ENCODE assay signal across 8 cellular contexts in the genomic region with DNA sequence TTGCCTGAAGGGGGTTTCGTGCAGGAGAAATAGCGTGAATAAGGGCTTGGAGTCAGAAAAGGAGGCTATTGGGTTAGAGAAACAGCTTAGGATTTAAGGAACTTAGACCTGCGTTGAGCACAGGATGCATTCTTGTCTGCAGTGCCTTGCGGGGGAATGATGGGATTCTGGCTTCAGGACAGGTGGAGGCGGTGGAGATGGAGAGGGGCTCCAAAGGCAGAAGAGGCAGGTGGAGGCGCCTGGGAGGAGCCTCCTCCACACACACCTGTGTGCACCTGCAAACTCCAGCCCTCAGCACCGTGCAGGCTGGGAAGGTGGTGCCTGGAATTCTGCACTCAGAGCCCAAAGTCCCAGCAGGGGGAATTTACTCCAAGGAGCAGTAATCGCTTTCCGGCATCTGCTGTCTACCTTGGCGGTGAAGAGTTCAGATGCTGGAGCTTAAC. TPM values are rescaled to one million over a fixed set of nuclear protein-coding genes. Genes with fewer than 3 reads are reported as not detected.
A peak's percentile ranks its signal among the peaks of the same experiment; 100 is the strongest.
DNase-seq lines count a peak whose midpoint lies in the region; ATAC-seq and TF ChIP-seq lines count a peak whose summit lies in the region.

No MANE protein-coding gene starts in this region.

- ATAC-seq in right cardiac atrium, result no peak
- no peak for ATAC-seq in upper lobe of right lung

- intact Hi-C loops in left ventricle myocardium inferior (cut with micrococcal nuclease) (no loop called here), right cardiac atrium (cut with DNase I) (loop anchor here in 2 of 4 donors (10.0 kb wide), 2 partner anchors 84 to 104 kb away; no protein-coding TSS in a partner anchor), upper lobe of right lung (cut with DNase I) (no loop called here)
- intact Hi-C loops in activated T-helper 1 cell treated with anti-CD3 and anti-CD28 coated beads, Interleukin-12 subunit alpha, Interleukin-12 subunit beta, Interleukin-2, Interleukin-4 antibody, amounts not matched to agents 30 ng/mL and 10 ng/mL and 1 ng/mL, durations not matched to agents 14 hours and 24 hours and 36 hours (cut with micrococcal nuclease), result no loop called here

- H3K4me3 Mint-ChIP-seq in activated T-helper 1 cell treated with anti-CD3 and anti-CD28 coated beads, Interleukin-12 subunit alpha, Interleukin-12 subunit beta, Interleukin-2, Interleukin-4 antibody, amounts not matched to agents 30 ng/mL and 10 ng/mL and 1 ng/mL, durations not matched to agents 14 hours and 24 hours and 36 hours, result peak overlapping the region; percentile 31
- peak overlapping the region; percentile 51 to 80 (median 76) for H3K4me3 Mint-ChIP-seq in immature natural killer cell

- WGBS in right cardiac atrium, result 72% methylated on average over 10 of the region's 10 CpGs

- H3K4me1 Mint-ChIP-seq in activated T-helper 1 cell treated with anti-CD3 and anti-CD28 coated beads, Interleukin-12 subunit alpha, Interleukin-12 subunit beta, Interleukin-2, Interleukin-4 antibody, amounts not matched to agents 30 ng/mL and 10 ng/mL and 1 ng/mL, durations not matched to agents 14 hours and 24 hours and 36 hours (ENCODE audit: low read depth), result peaks cover 25% of the 10 kb centered on the region
- peaks cover 50 to 51% of the 10 kb centered on the region in 2 donors for H3K4me1 Mint-ChIP-seq in immature natural killer cell

- DNase-seq in left ventricle myocardium inferior (no peak), right cardiac atrium (no peak), immature natural killer cell (no peak), upper lobe of right lung (no peak), GOT3 (lab: John Stamatoyannopoulos, UW) (no peak), hippocampal formation (lab: John Stamatoyannopoulos, UW) (no peak), HAP-1 (ENCODE audit: low spot score in 2 of 2) (no peak)
- no peak for DNase-seq in activated T-helper 1 cell treated with anti-CD3 and anti-CD28 coated beads, Interleukin-12 subunit alpha, Interleukin-12 subunit beta, Interleukin-2, Interleukin-4 antibody, amounts not matched to agents 30 ng/mL and 10 ng/mL and 1 ng/mL, durations not matched to agents 14 hours and 24 hours and 36 hours (ENCODE audit: low spot score)

- no peaks in the 10 kb centered on the region for H3K36me3 Mint-ChIP-seq in activated T-helper 1 cell treated with anti-CD3 and anti-CD28 coated beads, Interleukin-12 subunit alpha, Interleukin-12 subunit beta, Interleukin-2, Interleukin-4 antibody, amounts not matched to agents 30 ng/mL and 10 ng/mL and 1 ng/mL, durations not matched to agents 14 hours and 24 hours and 36 hours (ENCODE audit: low read depth)
- H3K36me3 Mint-ChIP-seq in immature natural killer cell, result no peaks in the 10 kb centered on the region

- no peaks in the 10 kb centered on the region for H3K9me3 ChIP-seq in left ventricle myocardium inferior (replicated peaks)
- H3K9me3 ChIP-seq in right cardiac atrium (ENCODE audit: control insufficient read depth, low read length), result no peaks in the 10 kb centered on the region
- H3K9me3 ChIP-seq in upper lobe of right lung, result no peaks in the 10 kb centered on the region
- H3K9me3 ChIP-seq in HAP-1, result no peaks in the 10 kb centered on the region

- peak overlapping the region; percentile 68 for H3K27ac Mint-ChIP-seq in activated T-helper 1 cell treated with anti-CD3 and anti-CD28 coated beads, Interleukin-12 subunit alpha, Interleukin-12 subunit beta, Interleukin-2, Interleukin-4 antibody, amounts not matched to agents 30 ng/mL and 10 ng/mL and 1 ng/mL, durations not matched to agents 14 hours and 24 hours and 36 hours
- H3K27ac Mint-ChIP-seq in immature natural killer cell, result peak overlapping the region in 4 of 6 donors; percentile 0 to 39 (median 30)

- H3K27ac ChIP-seq in left ventricle myocardium inferior (replicated peaks), result no peak overlapping the region
- H3K27ac ChIP-seq in right cardiac atrium (ENCODE audit: low read length), result no peak overlapping the region
- H3K27ac ChIP-seq in upper lobe of right lung, result no peak overlapping the region

- H3K27me3 Mint-ChIP-seq in activated T-helper 1 cell treated with anti-CD3 and anti-CD28 coated beads, Interleukin-12 subunit alpha, Interleukin-12 subunit beta, Interleukin-2, Interleukin-4 antibody, amounts not matched to agents 30 ng/mL and 10 ng/mL and 1 ng/mL, durations not matched to agents 14 hours and 24 hours and 36 hours (ENCODE audit: insufficient read depth), result peaks cover 39% of the 10 kb centered on the region
- peaks cover 2 to 6% (median 3%) of the 10 kb centered on the region in 3 donors for H3K27me3 Mint-ChIP-seq in immature natural killer cell (ENCODE audit: low read depth in 3 of 3)

- in situ Hi-C loops in HAP-1 (cut with MboI; ENCODE audit: low sequenced_read_pairs), result no loop called here

- no peaks in the 10 kb centered on the region for H3K36me3 ChIP-seq in left ventricle myocardium inferior
- H3K36me3 ChIP-seq in upper lobe of right lung, result no peaks in the 10 kb centered on the region
- no peaks in the 10 kb centered on the region for H3K36me3 ChIP-seq in HAP-1 (replicated peaks)

- no peaks in the 10 kb centered on the region for H3K27me3 ChIP-seq in left ventricle myocardium inferior (ENCODE audit: low read depth)
- no peaks in the 10 kb centered on the region for H3K27me3 ChIP-seq in right cardiac atrium (ENCODE audit: control insufficient read depth, insufficient read depth)
- H3K27me3 ChIP-seq in upper lobe of right lung, result no peaks in the 10 kb centered on the region
- H3K27me3 ChIP-seq in HAP-1 (ENCODE audit: low read depth), result no peaks in the 10 kb centered on the region

- H3K4me1 ChIP-seq in left ventricle myocardium inferior, result peaks cover 64% of the 10 kb centered on the region
- peaks cover 6% of the 10 kb centered on the region for H3K4me1 ChIP-seq in right cardiac atrium (ENCODE audit: control insufficient read depth, insufficient read depth, low read length)
- peaks cover 31% of the 10 kb centered on the region for H3K4me1 ChIP-seq in upper lobe of right lung
- H3K4me1 ChIP-seq in HAP-1, result peaks cover 16% of the 10 kb centered on the region

- H3K4me3 ChIP-seq in left ventricle myocardium inferior (peak overlapping the region; percentile 89), right cardiac atrium (ENCODE audit: low read length) (no peak overlapping the region), upper lobe of right lung (peak overlapping the region; percentile 68), HAP-1 (no peak overlapping the region; the same call in 1 of the 2 replicates)

- no peak for TF ChIP-seq CTCF in left ventricle myocardium inferior (IDR thresholded peaks at IDR 0.05; ENCODE audit: borderline replicate concordance)
- TF ChIP-seq CTCF in upper lobe of right lung (IDR thresholded peaks at IDR 0.05), result no peak

- no peaks in the 10 kb centered on the region for H3K9me3 Mint-ChIP-seq in activated T-helper 1 cell treated with anti-CD3 and anti-CD28 coated beads, Interleukin-12 subunit alpha, Interleukin-12 subunit beta, Interleukin-2, Interleukin-4 antibody, amounts not matched to agents 30 ng/mL and 10 ng/mL and 1 ng/mL, durations not matched to agents 14 hours and 24 hours and 36 hours
- no peaks in the 10 kb centered on the region for H3K9me3 Mint-ChIP-seq in immature natural killer cell

RNA-seq across cellular contexts. Expression of gene CLIP2, which starts 1.8 kb away (rescaled TPM):
- total RNA-seq in left ventricle myocardium inferior, result 7.4 TPM
- 1 to 10 TPM; 7.2 to 9.4 (median 8.9) TPM for total RNA-seq in right cardiac atrium
- polyA plus RNA-seq in right cardiac atrium, result 6.3 TPM
- total RNA-seq in activated T-helper 1 cell treated with anti-CD3 and anti-CD28 coated beads, Interleukin-12 subunit alpha, Interleukin-12 subunit beta, Interleukin-2, Interleukin-4 antibody, amounts not matched to agents 30 ng/mL and 10 ng/mL and 1 ng/mL, durations not matched to agents 14 hours and 24 hours and 36 hours, result 1.5 and 1.7 TPM in 2 replicates
- polyA plus RNA-seq in immature natural killer cell, result 1 to 10 TPM in 1 of 3 donors, under 1 TPM in 1, not detected in 1; 0.51 to 1.6 TPM
- total RNA-seq in upper lobe of right lung, result 24.3 TPM

RNA-seq across cellular contexts. Expression of gene RFC2, which starts 36.8 kb away (rescaled TPM):
- total RNA-seq in left ventricle myocardium inferior (8.7 TPM), right cardiac atrium (10 to 100 TPM in 1 of 4 donors, 1 to 10 TPM in 3; 8.9 to 11.5 (median 9.1) TPM), upper lobe of right lung (16.3 TPM)
- polyA plus RNA-seq in right cardiac atrium (9.4 TPM), immature natural killer cell (10 to 100 TPM; 48.1 to 79.5 (median 63.0) TPM)
- total RNA-seq in activated T-helper 1 cell treated with anti-CD3 and anti-CD28 coated beads, Interleukin-12 subunit alpha, Interleukin-12 subunit beta, Interleukin-2, Interleukin-4 antibody, amounts not matched to agents 30 ng/mL and 10 ng/mL and 1 ng/mL, durations not matched to agents 14 hours and 24 hours and 36 hours, result 87.3 and 89.1 TPM in 2 replicates

Comparison
In these comparisons a context has a peak if more than half of its experiments do, and no peak if none do; other contexts are left out.
1. H3K4me3 ChIP-seq: peak in left ventricle myocardium inferior (single experiment) and upper lobe of right lung (single experiment); none in right cardiac atrium (single experiment) and HAP-1 (single experiment).